5 cellular contexts compared by ENCODE assay signal in the genomic region with DNA sequence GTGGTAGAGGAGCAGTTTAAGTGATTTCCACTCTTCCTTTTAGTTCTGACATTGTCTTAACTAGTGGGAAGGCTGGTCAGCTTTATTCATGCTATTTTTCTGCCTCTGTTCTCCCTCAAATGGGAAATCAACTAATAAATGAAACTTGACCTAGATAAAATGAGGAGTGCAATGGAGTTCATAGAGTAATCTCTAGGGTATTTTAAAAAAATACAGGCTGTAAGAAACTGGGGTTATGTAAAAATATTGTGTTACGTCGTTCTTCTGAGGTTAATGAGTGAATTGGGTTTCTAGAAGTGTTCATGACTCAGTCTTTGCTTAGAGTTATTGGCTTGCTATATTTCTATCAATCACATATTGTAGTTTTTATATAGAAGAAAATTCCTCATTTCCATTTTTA.
"Had no signal": no experiment of that assay in that cellular context is flagged by ENCODE, and none has a peak within 500 bp of the region (broad histone marks: within the 10 kb centered on the region; RNA-seq: fewer than 3 reads in every experiment).

No MANE protein-coding gene starts in this region.

- DNase-seq: H9, HCEC 1CT, IMR-90 had no signal

- ATAC-seq: GM23338, K562 had no signal
